9 cellular contexts compared by ENCODE assay signal in genomic region chr11:96215826-96216225, GRCh38.
DNase-seq lines count a peak whose midpoint lies in the region; ATAC-seq and TF ChIP-seq lines count a peak whose summit lies in the region.
"Had no signal": no experiment of that assay in that cellular context is flagged by ENCODE, and none has a peak within 500 bp of the region (broad histone marks: within the 10 kb centered on the region; RNA-seq: fewer than 3 reads in every experiment).

No MANE protein-coding gene starts in this region.

- ATAC-seq in left cardiac atrium (no peak), mucosa of descending colon (peak; percentile 12), HG02571 (IDR thresholded peaks at IDR 0.05; ENCODE audit: unreplicated experiment) (no peak)

- H3K4me3 ChIP-seq in left ventricle myocardium inferior (no peak overlapping the region), adrenal gland (no peak overlapping the region), mucosa of descending colon (no peak overlapping the region)

- intact Hi-C loops in left ventricle myocardium inferior (cut with micrococcal nuclease) (no loop called here), left cardiac atrium (cut with DNase I) (loop anchor here in 1 of 2 donors (10.0 kb wide), 1 partner anchor 51 kb away; no protein-coding TSS in a partner anchor), adrenal gland (cut with DNase I) (no loop called here), mucosa of descending colon (cut with DNase I, micrococcal nuclease) (no loop called here)

- DNase-seq in left ventricle myocardium inferior = no peak
- no peak for DNase-seq in left cardiac atrium
- no peak for DNase-seq in adrenal gland
- DNase-seq in mucosa of descending colon = no peak
- no peak for DNase-seq in NCI-H446 (lab: John Stamatoyannopoulos, UW)
- no peak for DNase-seq in UCSD-AML1 (lab: John Stamatoyannopoulos, UW; ENCODE audit: unreplicated experiment)
- DNase-seq in NCI-H510A (lab: John Stamatoyannopoulos, UW) = no peak
- DNase-seq: stimulated activated naive CD4-positive, alpha-beta T cell treated with Interleukin-2 at 50 U/mL for 16 hours had no signal

- no peaks in the 10 kb centered on the region for H3K27me3 ChIP-seq in left ventricle myocardium inferior (ENCODE audit: low read depth)
- H3K27me3 ChIP-seq in adrenal gland = no peaks in the 10 kb centered on the region

- TF ChIP-seq POLR2A in adrenal gland (IDR thresholded peaks at IDR 0.05) = no peak

- H3K27ac ChIP-seq in left ventricle myocardium inferior (replicated peaks) (peak overlapping the region; percentile 81), adrenal gland (peak overlapping the region in 3 of 5 donors; percentile 10 to 83 (median 70))

- H3K36me3 ChIP-seq in left ventricle myocardium inferior = no peaks in the 10 kb centered on the region
- H3K36me3 ChIP-seq in adrenal gland (replicated peaks in 1 of 2) = no peaks in the 10 kb centered on the region
- H3K36me3 ChIP-seq in mucosa of descending colon (ENCODE audit: low read depth) = no peaks in the 10 kb centered on the region

- H3K4me1 ChIP-seq in left ventricle myocardium inferior = peaks cover 81% of the 10 kb centered on the region
- H3K4me1 ChIP-seq in adrenal gland (replicated peaks in 1 of 2) = peaks cover 0 to 54% of the 10 kb centered on the region in 2 donors
- H3K4me1 ChIP-seq in mucosa of descending colon (ENCODE audit: low read depth) = peaks cover 34% of the 10 kb centered on the region

- H3K9me3 ChIP-seq in left ventricle myocardium inferior (replicated peaks) (no peaks in the 10 kb centered on the region), adrenal gland (replicated peaks in 1 of 3) (no peaks in the 10 kb centered on the region), mucosa of descending colon (no peaks in the 10 kb centered on the region)

- TF ChIP-seq CTCF in left ventricle myocardium inferior (IDR thresholded peaks at IDR 0.05; ENCODE audit: borderline replicate concordance) (no peak), adrenal gland (IDR thresholded peaks at IDR 0.05) (no peak), mucosa of descending colon (IDR thresholded peaks at IDR 0.05) (no peak)
